Comparison of ENCODE assay signal across 28 cellular contexts in genomic region chr11:7689239-7689638, GRCh38. TPM values are rescaled to one million over a fixed set of nuclear protein-coding genes. Genes with fewer than 3 reads are reported as not detected.
DNase-seq lines count a peak whose midpoint lies in the region; ATAC-seq and TF ChIP-seq lines count a peak whose summit lies in the region.
"Had no signal": no experiment of that assay in that cellular context is flagged by ENCODE, and none has a peak within 500 bp of the region (broad histone marks: within the 10 kb centered on the region; RNA-seq: fewer than 3 reads in every experiment).

No MANE protein-coding gene starts in this region.

- H2BK120ac ChIP-seq in trophoblast cell (ENCODE audit: insufficient read depth, low read length, poor library complexity): no peak overlapping the region

- peaks cover 58% of the 10 kb centered on the region for H3K27me3 Mint-ChIP-seq in stimulated activated naive CD8-positive, alpha-beta T cell treated with anti-CD3 and anti-CD28 coated beads, Interleukin-15, Interleukin-2, amounts not matched to agents 100 ng/mL and 50 ng/mL, for 24 hours

- H3K36me3 Mint-ChIP-seq in stimulated activated naive CD8-positive, alpha-beta T cell treated with anti-CD3 and anti-CD28 coated beads, Interleukin-15, Interleukin-2, amounts not matched to agents 100 ng/mL and 50 ng/mL, for 24 hours (ENCODE audit: low read depth): no peaks in the 10 kb centered on the region
- H3K36me3 Mint-ChIP-seq: CD14-positive monocyte; CD4-positive, alpha-beta memory T cell; CD4-positive, CD25-positive, alpha-beta regulatory T cell; CD8-positive, alpha-beta memory T cell had no signal

- DNase-seq in DMS53 (lab: John Stamatoyannopoulos, UW): peak; percentile 11
- DNase-seq in DMS53 treated with DMSO at 0.1 percent for 48 hours (lab: John Stamatoyannopoulos, UW; ENCODE audit: unreplicated experiment): no peak
- DNase-seq in stimulated activated naive CD8-positive, alpha-beta T cell treated with anti-CD3 and anti-CD28 coated beads, Interleukin-15, Interleukin-2, amounts not matched to agents 100 U/mL and 50 U/mL, for 24 hours: no peak
- DNase-seq in foreskin keratinocyte: peak in 1 of 2 donors; percentile 24
- DNase-seq in trophoblast cell: peak; percentile 54 to 73
- DNase-seq in cerebellar cortex (ENCODE audit: low spot score): no peak
- DNase-seq: AML-193; BE2C; C1 segment of cervical spinal cord; CD4-positive, alpha-beta memory T cell; CD4-positive, CD25-positive, alpha-beta regulatory T cell; CD8-positive, alpha-beta memory T cell; COR-L47; DMS 273 treated with DMSO at 0.1 percent for 48 hours; DMS153; DMS79; DND-41; EL; GDM1 had no signal

- H3K27me3 ChIP-seq in foreskin keratinocyte (peaks cover 14% of the 10 kb centered on the region), trophoblast cell (ENCODE audit: insufficient read depth, low read length) (no peaks in the 10 kb centered on the region)
- H3K27me3 ChIP-seq: BE2C, BLaER1 had no signal

- no peak for TF ChIP-seq CTCF in foreskin keratinocyte (conservative IDR thresholded peaks at IDR 0.05)

- no peak overlapping the region for H2AK5ac ChIP-seq in trophoblast cell (ENCODE audit: low read length)

- no peak overlapping the region for H4K91ac ChIP-seq in trophoblast cell (ENCODE audit: low read depth, low read length)

- H2BK12ac ChIP-seq in trophoblast cell (ENCODE audit: low read length): no peak overlapping the region

- no peak overlapping the region for H3K4ac ChIP-seq in trophoblast cell (ENCODE audit: low read depth, low read length)

- no peak overlapping the region for H3K18ac ChIP-seq in trophoblast cell (ENCODE audit: low read length)

- no peaks in the 10 kb centered on the region for H3K36me3 ChIP-seq in trophoblast cell (ENCODE audit: control insufficient read depth in 1 of 2, insufficient read depth in 2 of 2, low read length in 2 of 2)
- H3K36me3 ChIP-seq: BE2C, BLaER1 had no signal

- H3K79me1 ChIP-seq in trophoblast cell (ENCODE audit: low read length): no peaks in the 10 kb centered on the region

- H2AFZ ChIP-seq in trophoblast cell (ENCODE audit: insufficient read depth, low read length, poor library complexity): no peak overlapping the region

- H4K12ac ChIP-seq in trophoblast cell (ENCODE audit: low read depth, low read length): no peak overlapping the region

- H3K4me3 Mint-ChIP-seq in stimulated activated naive CD8-positive, alpha-beta T cell treated with anti-CD3 and anti-CD28 coated beads, Interleukin-15, Interleukin-2, amounts not matched to agents 100 ng/mL and 50 ng/mL, for 24 hours: no peak overlapping the region
- H3K4me3 Mint-ChIP-seq: CD4-positive, alpha-beta memory T cell; CD4-positive, CD25-positive, alpha-beta regulatory T cell; CD8-positive, alpha-beta memory T cell had no signal

- no peak overlapping the region for H3K4me3 ChIP-seq in trophoblast cell (ENCODE audit: low read depth, low read length)
- H3K4me3 ChIP-seq: A549, BLaER1, GM12878 had no signal

- peaks cover 35% of the 10 kb centered on the region for H3K4me1 Mint-ChIP-seq in stimulated activated naive CD8-positive, alpha-beta T cell treated with anti-CD3 and anti-CD28 coated beads, Interleukin-15, Interleukin-2, amounts not matched to agents 100 ng/mL and 50 ng/mL, for 24 hours (ENCODE audit: low read depth)
- H3K4me1 Mint-ChIP-seq: CD14-positive monocyte; CD4-positive, alpha-beta memory T cell; CD4-positive, CD25-positive, alpha-beta regulatory T cell; CD8-positive, alpha-beta memory T cell had no signal

- H3K14ac ChIP-seq in trophoblast cell (ENCODE audit: low read length): no peak overlapping the region

- H3K27ac ChIP-seq in foreskin keratinocyte (no peak overlapping the region), trophoblast cell (ENCODE audit: low read depth, low read length) (no peak overlapping the region)
- H3K27ac ChIP-seq: 22Rv1, A549, BLaER1 had no signal

- H3K79me2 ChIP-seq in trophoblast cell (ENCODE audit: control insufficient read depth, insufficient read depth, low read length, poor library complexity): no peaks in the 10 kb centered on the region

- H3K9me3 ChIP-seq in trophoblast cell (ENCODE audit: insufficient read depth, low read depth, low read length): no peaks in the 10 kb centered on the region
- H3K9me3 ChIP-seq: A549, BE2C, BLaER1 had no signal

- H3K4me1 ChIP-seq in foreskin keratinocyte (no peaks in the 10 kb centered on the region), trophoblast cell (ENCODE audit: control insufficient read depth in 1 of 2, insufficient read depth in 2 of 2, low read length in 2 of 2) (peaks cover 0 to 3% of the 10 kb centered on the region in 2 experiments)
- H3K4me1 ChIP-seq: A549, BE2C, BLaER1 had no signal

- H3K9me3 Mint-ChIP-seq in stimulated activated naive CD8-positive, alpha-beta T cell treated with anti-CD3 and anti-CD28 coated beads, Interleukin-15, Interleukin-2, amounts not matched to agents 100 ng/mL and 50 ng/mL, for 24 hours: no peaks in the 10 kb centered on the region
- H3K9me3 Mint-ChIP-seq: CD14-positive monocyte; CD4-positive, alpha-beta memory T cell; CD4-positive, CD25-positive, alpha-beta regulatory T cell; CD8-positive, alpha-beta memory T cell had no signal

- H3K27ac Mint-ChIP-seq in stimulated activated naive CD8-positive, alpha-beta T cell treated with anti-CD3 and anti-CD28 coated beads, Interleukin-15, Interleukin-2, amounts not matched to agents 100 ng/mL and 50 ng/mL, for 24 hours: peak overlapping the region; percentile 48
- H3K27ac Mint-ChIP-seq: CD14-positive monocyte; CD4-positive, alpha-beta memory T cell; CD4-positive, CD25-positive, alpha-beta regulatory T cell had no signal

- WGBS in trophoblast cell (ENCODE audit: extremely low coverage, insufficient coverage, insufficient read length): no CpG with 5 or more reads among the region's 4 CpGs

- H3K9ac ChIP-seq in trophoblast cell (ENCODE audit: low read length): no peak overlapping the region
- H3K9ac ChIP-seq: BLaER1 had no signal

- H3K23ac ChIP-seq in trophoblast cell (ENCODE audit: low read length): no peak overlapping the region

- H2BK5ac ChIP-seq in trophoblast cell (ENCODE audit: low read depth, low read length, poor library complexity): no peak overlapping the region

- H3K4me2 ChIP-seq in trophoblast cell (ENCODE audit: low read length): no peak overlapping the region
- H3K4me2 ChIP-seq: A549, BLaER1 had no signal

- ATAC-seq in stimulated activated naive CD8-positive, alpha-beta T cell treated with anti-CD3 and anti-CD28 coated beads, Interleukin-15, Interleukin-2, amounts not matched to agents 100 U/mL and 50 U/mL, for 24 hours: no peak
- ATAC-seq in foreskin keratinocyte (peak; percentile 52), GM18907 (IDR thresholded peaks at IDR 0.05; ENCODE audit: unreplicated experiment) (no peak)
- ATAC-seq: A549, GM12878 had no signal

- H4K8ac ChIP-seq in trophoblast cell (ENCODE audit: low read depth, low read length): no peak overlapping the region

RNA-seq across cellular contexts. Expression of gene CYB5R2, which starts 15.9 kb away (rescaled TPM):
- 28.8 and 46.3 TPM in 2 replicates for total RNA-seq in foreskin keratinocyte
- polyA plus RNA-seq in foreskin keratinocyte: 36.0 and 55.5 TPM in 2 replicates
- polyA plus RNA-seq in trophoblast cell (2013): 57.9 and 60.0 TPM in 2 replicates
- total RNA-seq: A172; CD4-positive, alpha-beta memory T cell; CD4-positive, CD25-positive, alpha-beta regulatory T cell had no signal

RNA-seq across cellular contexts. Expression of gene OVCH2, which starts 17.0 kb away (rescaled TPM):
- total RNA-seq in foreskin keratinocyte: 0.95 and 3.1 TPM in 2 replicates
- 0.13 and 0.21 TPM in 2 replicates for polyA plus RNA-seq in foreskin keratinocyte
- 1.5 and 1.9 TPM in 2 replicates for polyA plus RNA-seq in trophoblast cell (2013)
- total RNA-seq: A172; CD4-positive, alpha-beta memory T cell; CD4-positive, CD25-positive, alpha-beta regulatory T cell; CD8-positive, alpha-beta memory T cell; Daoy; GM12878 had no signal
- polyA plus RNA-seq: A549; CD14-positive monocyte; CD4-positive, alpha-beta memory T cell; CD4-positive, CD25-positive, alpha-beta regulatory T cell; CD8-positive, alpha-beta memory T cell; GM12878 had no signal

Comparison
In these comparisons a context has a peak if more than half of its experiments do, and no peak if none do; other contexts are left out.
1. DNase-seq: peak in DMS53 (single experiment) and trophoblast cell (2 of 2); none in DMS53 treated with DMSO at 0.1 percent for 48 hours (single experiment), stimulated activated naive CD8-positive, alpha-beta T cell treated with anti-CD3 and anti-CD28 coated beads, Interleukin-15, Interleukin-2, amounts not matched to agents 100 U/mL and 50 U/mL, for 24 hours (single experiment) and cerebellar cortex (single experiment).